In genomic region chr3:106589306-106589942, GRCh38 we compare ENCODE assay signal across 1 cellular context.
TF ChIP-seq lines count a peak whose summit lies in the region.

No MANE protein-coding gene starts in this region.

TF ChIP-seq in GM23338, 12 proteins besides CTCF, POLR2A, EP300 and RAD21 (continued from another document):
- TF ChIP-seq REST (IDR thresholded peaks at IDR 0.05; ENCODE audit: unreplicated experiment): no peak
- TF ChIP-seq EZH2phosphoT487 (IDR thresholded peaks at IDR 0.05; ENCODE audit: unreplicated experiment): no peak
- TF ChIP-seq POLR2AphosphoS5 (IDR thresholded peaks at IDR 0.05; ENCODE audit: low read depth): no peak
- no peak for TF ChIP-seq EZH2 (IDR thresholded peaks at IDR 0.05; ENCODE audit: low read depth, unreplicated experiment)
- TF ChIP-seq ZNF331 (CRISPR knock-in tag; IDR thresholded peaks at IDR 0.05; ENCODE audit: low read depth): no peak
- no peak for TF ChIP-seq CREB1 (CRISPR knock-in tag; IDR thresholded peaks at IDR 0.05; ENCODE audit: low read depth)
- TF ChIP-seq ZNF114 (CRISPR knock-in tag; IDR thresholded peaks at IDR 0.05): no peak
- TF ChIP-seq ETS1 (IDR thresholded peaks at IDR 0.05): no peak
- no peak for TF ChIP-seq JUNB (IDR thresholded peaks at IDR 0.05; ENCODE audit: unreplicated experiment)
